In the genomic region with DNA sequence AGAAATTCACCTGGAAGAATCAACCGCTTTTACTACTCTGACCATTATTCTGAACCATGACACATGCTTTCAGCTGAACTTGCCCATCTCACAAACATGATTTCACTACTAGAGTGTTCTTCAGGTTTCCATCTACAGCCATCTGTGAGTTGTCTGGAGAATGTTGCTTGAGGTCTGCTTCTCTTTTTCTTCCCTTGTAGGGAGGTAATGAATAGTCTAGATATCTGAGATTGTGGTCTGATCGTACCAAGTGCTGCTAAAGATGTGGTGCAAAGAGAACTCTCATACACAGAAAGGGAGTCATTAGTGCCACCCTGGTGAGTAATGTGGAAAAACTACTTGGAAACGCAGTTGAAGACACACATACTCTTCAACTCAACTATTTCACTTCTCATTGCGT, we compare ENCODE assay signal across 30 cellular contexts. TPM values are rescaled to one million over a fixed set of nuclear protein-coding genes. Genes with fewer than 3 reads are reported as not detected.
"Had no signal": no experiment of that assay in that cellular context is flagged by ENCODE, and none has a peak within 500 bp of the region (broad histone marks: within the 10 kb centered on the region; RNA-seq: fewer than 3 reads in every experiment).

No MANE protein-coding gene starts in this region.

- H3K9me3 Mint-ChIP-seq: activated B cell treated with CpG ODN at 0.5 μM for 24 hours; activated CD4-positive, alpha-beta memory T cell treated with anti-CD3 and anti-CD28 coated beads for 36 hours; activated naive CD8-positive, alpha-beta T cell treated with anti-CD3 and anti-CD28 coated beads, Interleukin-2, amount 10 ng/mL, durations not matched to agents 7 days and 5 days had no signal

- H3K36me3 ChIP-seq: adrenal gland had no signal

- DNase-seq: activated B cell treated with CpG ODN at 0.5 μM for 24 hours; activated CD4-positive, alpha-beta memory T cell treated with anti-CD3 and anti-CD28 coated beads for 36 hours; activated CD4-positive, alpha-beta T cell treated with anti-CD3 and anti-CD28 coated beads for 4 hours; activated CD4-positive, alpha-beta T cell treated with anti-CD3 and anti-CD28 coated beads, Interleukin-2, amount 50 U/mL, for 1 hour; activated CD4-positive, CD25-positive, alpha-beta regulatory T cell treated with anti-CD3 and anti-CD28 coated beads, Interleukin-2, amount 50 U/mL, for 72 hours; activated CD8-positive, alpha-beta memory T cell treated with anti-CD3 and anti-CD28 coated beads, Interleukin-2, amount 50 U/mL, for 48 hours; activated effector memory CD4-positive, alpha-beta T cell treated with anti-CD3 and anti-CD28 coated beads, Interleukin-2, amount 50 U/mL, for 16 hours; activated naive CD4-positive, alpha-beta T cell; activated naive CD4-positive, alpha-beta T cell treated with anti-CD3 and anti-CD28 coated beads, Interleukin-2, amount 50 U/mL, for 16 hours; activated naive CD8-positive, alpha-beta T cell treated with anti-CD3 and anti-CD28 coated beads, Interleukin-2, amount 10 ng/mL, durations not matched to agents 7 days and 5 days; activated T-cell treated with anti-CD3 and anti-CD28 coated beads, Interleukin-2, amount 50 U/mL, for 48 hours; adrenal gland; anterior cingulate cortex; caudate nucleus; cerebellar nuclear complex; NCI-H1092 treated with DMSO at 0.1 percent for 48 hours; NCI-H1417; NCI-H146; NCI-H187 treated with DMSO at 0.1 percent for 48 hours; NCI-H2081; NCI-H510A; NCI-H526; NCI-H748 treated with DMSO at 0.1 percent for 48 hours; NK-92 treated with Interleukin-12 subunit alpha and Interleukin-12 subunit beta, amount 100 ng/mL, for 24 hours; Right ventricle myocardium superior; SW 1271; T-helper 1 cell; T-helper 9 cell had no signal

- H3K4me1 Mint-ChIP-seq: activated B cell treated with CpG ODN at 0.5 μM for 24 hours; activated naive CD8-positive, alpha-beta T cell treated with anti-CD3 and anti-CD28 coated beads, Interleukin-2, amount 10 ng/mL, durations not matched to agents 7 days and 5 days had no signal

- H3K36me3 Mint-ChIP-seq: activated CD4-positive, alpha-beta memory T cell treated with anti-CD3 and anti-CD28 coated beads for 36 hours; activated naive CD8-positive, alpha-beta T cell treated with anti-CD3 and anti-CD28 coated beads, Interleukin-2, amount 10 ng/mL, durations not matched to agents 7 days and 5 days; brain had no signal

- H3K4me3 ChIP-seq: adrenal gland had no signal

- H3K4me1 ChIP-seq: adrenal gland had no signal

- H3K9me3 ChIP-seq: adrenal gland had no signal

- H3K4me3 Mint-ChIP-seq: activated B cell treated with CpG ODN at 0.5 μM for 24 hours; activated CD4-positive, alpha-beta memory T cell treated with anti-CD3 and anti-CD28 coated beads for 36 hours; activated naive CD8-positive, alpha-beta T cell treated with anti-CD3 and anti-CD28 coated beads, Interleukin-2, amount 10 ng/mL, durations not matched to agents 7 days and 5 days; brain had no signal

- H3K27ac ChIP-seq: adrenal gland, VCaP had no signal

- H3K27ac Mint-ChIP-seq: activated B cell treated with CpG ODN at 0.5 μM for 24 hours; activated CD4-positive, alpha-beta memory T cell treated with anti-CD3 and anti-CD28 coated beads for 36 hours; activated naive CD8-positive, alpha-beta T cell treated with anti-CD3 and anti-CD28 coated beads, Interleukin-2, amount 10 ng/mL, durations not matched to agents 7 days and 5 days; brain had no signal

- H3K27me3 ChIP-seq: adrenal gland had no signal

RNA-seq across cellular contexts. Expression of a gene that starts 10.2 kb away (rescaled TPM):
- total RNA-seq: activated B cell treated with CpG ODN at 0.5 μM for 24 hours had no signal
